ENCODE assay signal across 21 cellular contexts in genomic region chr3:145698749-145699148, GRCh38.
"Had no signal": no experiment of that assay in that cellular context is flagged by ENCODE, and none has a peak within 500 bp of the region (broad histone marks: within the 10 kb centered on the region; RNA-seq: fewer than 3 reads in every experiment).

No MANE protein-coding gene starts in this region.

- H3K9me3 ChIP-seq: transverse colon had no signal

- H3K4me1 ChIP-seq: transverse colon had no signal

- H3K4me3 ChIP-seq: transverse colon had no signal

- ATAC-seq: activated T-cell treated with anti-CD3 and anti-CD28 coated beads, Interleukin-2, amount 50 U/mL, for 4 hours; natural killer cell; stimulated activated naive B cell treated with anti-CD40 and anti-IgM and Interleukin-4, amounts not matched to agents 10 μg/mL and 1 μg/mL and 100 μg/mL, for 72 hours; WTC11 had no signal

- H3K36me3 ChIP-seq: transverse colon had no signal

- H3K27me3 ChIP-seq: transverse colon had no signal

- DNase-seq: activated CD4-positive, alpha-beta T cell treated with anti-CD3 and anti-CD28 coated beads, Interleukin-2, amount 50 U/mL, for 4 hours; activated CD8-positive, alpha-beta memory T cell treated with anti-CD3 and anti-CD28 coated beads, Interleukin-2, amount 50 U/mL, for 48 hours; activated naive CD4-positive, alpha-beta T cell treated with Interleukin-2 at 50 U/mL for 16 hours; activated naive CD8-positive, alpha-beta T cell treated with anti-CD3 and anti-CD28 coated beads for 36 hours; activated T-cell treated with anti-CD3 and anti-CD28 coated beads, Interleukin-2, amount 50 U/mL, for 4 hours; central memory CD4-positive, alpha-beta T cell; dermis blood vessel endothelial cell; effector CD8-positive, alpha-beta T cell; erythroblast; foreskin melanocyte; glutamatergic neuron; hypothalamus; islet precursor cell; midbrain; natural killer cell; stimulated activated CD4-positive, alpha-beta T cell treated with anti-CD3 and anti-CD28 coated beads, Interleukin-2, amount 100 ng/mL, for 48 hours; stimulated activated CD8-positive, alpha-beta memory T cell treated with anti-CD3 and anti-CD28 coated beads, Interleukin-4, amount 100 ng/mL, for 48 hours; stimulated activated naive B cell treated with anti-CD40 and anti-IgM and Interleukin-4, amounts not matched to agents 10 μg/mL and 1 μg/mL and 100 μg/mL, for 72 hours; T-helper 9 cell; transverse colon had no signal

- H3K27ac ChIP-seq: transverse colon had no signal
